In genomic region chr9:98118640-98119601, GRCh38 we compare ENCODE assay signal across 8 cellular contexts. TPM values are rescaled to one million over a fixed set of nuclear protein-coding genes. Genes with fewer than 3 reads are reported as not detected.
DNase-seq lines count a peak whose midpoint lies in the region; ATAC-seq and TF ChIP-seq lines count a peak whose summit lies in the region.

A gene with protein sequence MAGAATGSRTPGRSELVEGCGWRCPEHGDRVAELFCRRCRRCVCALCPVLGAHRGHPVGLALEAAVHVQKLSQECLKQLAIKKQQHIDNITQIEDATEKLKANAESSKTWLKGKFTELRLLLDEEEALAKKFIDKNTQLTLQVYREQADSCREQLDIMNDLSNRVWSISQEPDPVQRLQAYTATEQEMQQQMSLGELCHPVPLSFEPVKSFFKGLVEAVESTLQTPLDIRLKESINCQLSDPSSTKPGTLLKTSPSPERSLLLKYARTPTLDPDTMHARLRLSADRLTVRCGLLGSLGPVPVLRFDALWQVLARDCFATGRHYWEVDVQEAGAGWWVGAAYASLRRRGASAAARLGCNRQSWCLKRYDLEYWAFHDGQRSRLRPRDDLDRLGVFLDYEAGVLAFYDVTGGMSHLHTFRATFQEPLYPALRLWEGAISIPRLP (minus strand): TSS chr9:98119222. CDS start chr9:98119188, 34 bp downstream.

- H3K27ac ChIP-seq in HUES64 (ENCODE audit: low read depth, low read length), result no peak within 1 kb of the TSS; the same call in 1 of the 2 replicates
- H3K27ac ChIP-seq in rectal smooth muscle tissue (ENCODE audit: low read depth, low read length), result peak within 1 kb of the TSS; percentile 52

- ATAC-seq in GM21360 (IDR thresholded peaks at IDR 0.05; ENCODE audit: unreplicated experiment), result peak; percentile 58
- ATAC-seq in SK-N-SH treated with all-trans-retinoic acid at 6 μM for 48 hours, result peak; percentile 92
- peak; percentile 80 to 92 for ATAC-seq in left cardiac atrium
- no peak for ATAC-seq in HG03139 (IDR thresholded peaks at IDR 0.05; ENCODE audit: unreplicated experiment)

- H3K9me3 ChIP-seq in HUES64 (ENCODE audit: insufficient read depth, low read depth, low read length), result no peaks in the 10 kb centered on the region

- H3K36me3 Mint-ChIP-seq in activated naive CD8-positive, alpha-beta T cell treated with anti-CD3 and anti-CD28 coated beads for 36 hours, result peaks cover 21% of the 10 kb centered on the region

- H3K4me3 ChIP-seq in HUES64 (ENCODE audit: low read length) (peak within 1 kb of the TSS; percentile 60), rectal smooth muscle tissue (ENCODE audit: low read length) (peak within 1 kb of the TSS; percentile 91)

- H3K36me3 ChIP-seq in HUES64 (ENCODE audit: insufficient read depth, low read length), result no peaks in the 10 kb centered on the region
- no peaks in the 10 kb centered on the region for H3K36me3 ChIP-seq in rectal smooth muscle tissue (ENCODE audit: control insufficient read depth, insufficient read depth, low read length)

- H3K9me3 Mint-ChIP-seq in activated naive CD8-positive, alpha-beta T cell treated with anti-CD3 and anti-CD28 coated beads for 36 hours, result no peaks in the 10 kb centered on the region

- peak within 1 kb of the TSS; percentile 94 for H3K4me3 Mint-ChIP-seq in activated naive CD8-positive, alpha-beta T cell treated with anti-CD3 and anti-CD28 coated beads for 36 hours

- WGBS in HUES64, result 4% methylated on average over 71 of the region's 71 CpGs

- H3K9ac ChIP-seq in HUES64 (ENCODE audit: low read depth, low read length) (peak within 1 kb of the TSS; percentile 29; the same call in 1 of the 2 replicates), rectal smooth muscle tissue (ENCODE audit: low read length) (peak within 1 kb of the TSS; percentile 92)

- H3K27me3 ChIP-seq in HUES64 (ENCODE audit: insufficient read depth, low read length) (no peaks in the 10 kb centered on the region; the same call in 1 of the 2 replicates), rectal smooth muscle tissue (ENCODE audit: control insufficient read depth, insufficient read depth, low read length) (no peaks in the 10 kb centered on the region)

- peak within 1 kb of the TSS; percentile 92 for H3K27ac Mint-ChIP-seq in activated naive CD8-positive, alpha-beta T cell treated with anti-CD3 and anti-CD28 coated beads for 36 hours

- H3K4me1 Mint-ChIP-seq in activated naive CD8-positive, alpha-beta T cell treated with anti-CD3 and anti-CD28 coated beads for 36 hours, result peaks cover 36% of the 10 kb centered on the region

- no peaks in the 10 kb centered on the region for H3K4me1 ChIP-seq in HUES64 (ENCODE audit: insufficient read depth, low read length)
- H3K4me1 ChIP-seq in rectal smooth muscle tissue (ENCODE audit: control insufficient read depth, insufficient read depth, low read length), result no peaks in the 10 kb centered on the region

- DNase-seq in D341Med (ENCODE audit: low spot score) (peak; percentile 59), left cardiac atrium (peak; percentile 69)
- DNase-seq in activated naive CD8-positive, alpha-beta T cell treated with anti-CD3 and anti-CD28 coated beads for 36 hours, result peak; percentile 79

- H3K27me3 Mint-ChIP-seq in activated naive CD8-positive, alpha-beta T cell treated with anti-CD3 and anti-CD28 coated beads for 36 hours, result no peaks in the 10 kb centered on the region

- intact Hi-C loops in left cardiac atrium (cut with DNase I), result no loop called here

TF ChIP-seq in SK-N-SH treated with all-trans-retinoic acid at 6 μM for 48 hours, 23 proteins besides CTCF, POLR2A, EP300 and RAD21:
- TF ChIP-seq, protein P1, sequence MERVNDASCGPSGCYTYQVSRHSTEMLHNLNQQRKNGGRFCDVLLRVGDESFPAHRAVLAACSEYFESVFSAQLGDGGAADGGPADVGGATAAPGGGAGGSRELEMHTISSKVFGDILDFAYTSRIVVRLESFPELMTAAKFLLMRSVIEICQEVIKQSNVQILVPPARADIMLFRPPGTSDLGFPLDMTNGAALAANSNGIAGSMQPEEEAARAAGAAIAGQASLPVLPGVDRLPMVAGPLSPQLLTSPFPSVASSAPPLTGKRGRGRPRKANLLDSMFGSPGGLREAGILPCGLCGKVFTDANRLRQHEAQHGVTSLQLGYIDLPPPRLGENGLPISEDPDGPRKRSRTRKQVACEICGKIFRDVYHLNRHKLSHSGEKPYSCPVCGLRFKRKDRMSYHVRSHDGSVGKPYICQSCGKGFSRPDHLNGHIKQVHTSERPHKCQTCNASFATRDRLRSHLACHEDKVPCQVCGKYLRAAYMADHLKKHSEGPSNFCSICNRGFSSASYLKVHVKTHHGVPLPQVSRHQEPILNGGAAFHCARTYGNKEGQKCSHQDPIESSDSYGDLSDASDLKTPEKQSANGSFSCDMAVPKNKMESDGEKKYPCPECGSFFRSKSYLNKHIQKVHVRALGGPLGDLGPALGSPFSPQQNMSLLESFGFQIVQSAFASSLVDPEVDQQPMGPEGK (CRISPR knock-in tag; IDR thresholded peaks at IDR 0.05; ENCODE audit: borderline replicate concordance), result no peak
- no peak for TF ChIP-seq SNAI2 (CRISPR knock-in tag; IDR thresholded peaks at IDR 0.05)
- TF ChIP-seq ZFP30 (CRISPR knock-in tag; IDR thresholded peaks at IDR 0.05), result no peak
- TF ChIP-seq, protein P2, sequence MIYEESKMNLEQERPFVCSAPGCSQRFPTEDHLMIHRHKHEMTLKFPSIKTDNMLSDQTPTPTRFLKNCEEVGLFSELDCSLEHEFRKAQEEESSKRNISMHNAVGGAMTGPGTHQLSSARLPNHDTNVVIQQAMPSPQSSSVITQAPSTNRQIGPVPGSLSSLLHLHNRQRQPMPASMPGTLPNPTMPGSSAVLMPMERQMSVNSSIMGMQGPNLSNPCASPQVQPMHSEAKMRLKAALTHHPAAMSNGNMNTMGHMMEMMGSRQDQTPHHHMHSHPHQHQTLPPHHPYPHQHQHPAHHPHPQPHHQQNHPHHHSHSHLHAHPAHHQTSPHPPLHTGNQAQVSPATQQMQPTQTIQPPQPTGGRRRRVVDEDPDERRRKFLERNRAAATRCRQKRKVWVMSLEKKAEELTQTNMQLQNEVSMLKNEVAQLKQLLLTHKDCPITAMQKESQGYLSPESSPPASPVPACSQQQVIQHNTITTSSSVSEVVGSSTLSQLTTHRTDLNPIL (CRISPR knock-in tag; IDR thresholded peaks at IDR 0.05; ENCODE audit: low read depth), result no peak
- TF ChIP-seq ISL1 (CRISPR knock-in tag; IDR thresholded peaks at IDR 0.05), result no peak
- no peak for TF ChIP-seq OSR1 (CRISPR knock-in tag; IDR thresholded peaks at IDR 0.05)
- no peak for TF ChIP-seq RARB (CRISPR knock-in tag; IDR thresholded peaks at IDR 0.05)
- TF ChIP-seq BACH2 (CRISPR knock-in tag; IDR thresholded peaks at IDR 0.05; ENCODE audit: borderline replicate concordance), result no peak
- TF ChIP-seq ZNF70 (CRISPR knock-in tag; IDR thresholded peaks at IDR 0.05), result no peak
- TF ChIP-seq ZNF8 (CRISPR knock-in tag; IDR thresholded peaks at IDR 0.05), result no peak
- no peak for TF ChIP-seq GLIS3 (CRISPR knock-in tag; IDR thresholded peaks at IDR 0.05)
- no peak for TF ChIP-seq POU6F1 (CRISPR knock-in tag; IDR thresholded peaks at IDR 0.05; ENCODE audit: borderline replicate concordance, low read depth)
- TF ChIP-seq TSHZ2 (CRISPR knock-in tag; IDR thresholded peaks at IDR 0.05), result no peak
- no peak for TF ChIP-seq CSDC2 (CRISPR knock-in tag; IDR thresholded peaks at IDR 0.05)
- TF ChIP-seq ZNF565 (CRISPR knock-in tag; conservative IDR thresholded peaks at IDR 0.05; ENCODE audit: low read depth), result no peak
- TF ChIP-seq PPARA (CRISPR knock-in tag; IDR thresholded peaks at IDR 0.05; ENCODE audit: borderline replicate concordance), result no peak
- no peak for TF ChIP-seq ESRRG (CRISPR knock-in tag; IDR thresholded peaks at IDR 0.05)
TF ChIP-seq in SK-N-SH treated with all-trans-retinoic acid at 6 μM for 48 hours: peak in this region for 0.

RNA-seq across cellular contexts. Expression of the gene that starts here (rescaled TPM):
- polyA plus RNA-seq in HUES64 (2013, experiment 1 of 2), result 11.3 TPM
- polyA plus RNA-seq in HUES64 (2013, experiment 2 of 2), result 12.0 TPM
- 10 to 100 TPM; 45.2 to 47.4 TPM for total RNA-seq in activated naive CD8-positive, alpha-beta T cell treated with anti-CD3 and anti-CD28 coated beads for 36 hours
- 10 to 100 TPM in 1 of 2 donors, 1 to 10 TPM in 1; 4.3 to 12.2 TPM for total RNA-seq in left cardiac atrium
